18 cellular contexts compared by ENCODE assay signal in the genomic region with DNA sequence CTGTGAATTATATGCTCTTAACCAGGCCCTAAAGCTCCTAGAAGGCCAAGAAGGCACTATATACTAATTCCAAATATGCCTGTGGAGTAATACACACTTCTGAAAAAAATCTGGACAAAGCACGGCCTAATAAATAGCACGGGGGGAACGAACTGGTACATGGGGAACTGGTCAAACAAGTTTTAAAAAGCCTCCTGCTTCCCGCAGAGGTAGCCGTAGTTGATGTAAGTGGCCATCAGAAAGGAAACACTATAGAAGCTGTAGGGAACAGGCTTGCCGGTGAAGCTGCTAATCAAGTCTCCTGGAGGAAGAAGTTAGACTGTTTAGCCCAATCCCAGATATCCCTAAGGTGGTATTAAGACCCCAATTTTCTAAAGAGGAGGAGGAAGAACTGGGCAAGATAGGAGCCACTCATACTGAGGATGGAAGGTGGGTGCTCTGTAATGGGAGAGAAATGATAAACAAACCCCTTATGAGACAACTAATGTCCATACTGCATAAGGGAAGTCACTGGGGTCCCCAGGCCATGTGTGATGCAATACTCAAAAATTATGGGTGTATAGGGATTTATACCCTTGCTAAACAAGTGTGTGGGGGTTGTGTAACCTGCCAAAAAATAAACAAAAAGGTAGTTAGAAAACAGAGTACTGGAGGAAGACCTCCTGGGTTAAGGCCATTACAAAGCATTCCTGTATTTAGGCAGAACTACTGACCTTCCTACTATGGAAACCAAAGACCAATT. TPM values are rescaled to one million over a fixed set of nuclear protein-coding genes. Genes with fewer than 3 reads are reported as not detected.
DNase-seq lines count a peak whose midpoint lies in the region; TF ChIP-seq lines count a peak whose summit lies in the region.
"Had no signal": no experiment of that assay in that cellular context is flagged by ENCODE, and none has a peak within 500 bp of the region (broad histone marks: within the 10 kb centered on the region; RNA-seq: fewer than 3 reads in every experiment).

No MANE protein-coding gene starts in this region.

- H3K4me1 ChIP-seq in endodermal cell (ENCODE audit: control insufficient read depth, insufficient read depth, low read length) (peaks cover under 1% of the 10 kb centered on the region), BE2C (peaks cover 2% of the 10 kb centered on the region)
- H3K4me1 ChIP-seq: gastrocnemius medialis, SJSA1, uterus had no signal

- H3K4me3 ChIP-seq in endodermal cell (ENCODE audit: low read length) (no peak overlapping the region), BE2C (ENCODE audit: low read depth, low read length) (no peak overlapping the region)
- H3K4me3 ChIP-seq: gastrocnemius medialis, SJSA1, uterus had no signal

- TF ChIP-seq CTCF in endodermal cell (conservative IDR thresholded peaks at IDR 0.05) (no peak), progenitor cell of endocrine pancreas (IDR thresholded peaks at IDR 0.05; ENCODE audit: unreplicated experiment) (no peak), BE2C (IDR thresholded peaks at IDR 0.05; ENCODE audit: low read depth, low read length) (no peak)

- H3K27me3 Mint-ChIP-seq in endodermal cell (ENCODE audit: insufficient read depth): peaks cover 5% of the 10 kb centered on the region
- H3K27me3 Mint-ChIP-seq in progenitor cell of endocrine pancreas: peaks cover 2% of the 10 kb centered on the region

- DNase-seq in ELF-1 (ENCODE audit: low read depth, low spot score) (peak; percentile 57), NCI-H510A treated with DMSO at 0.1 percent for 48 hours (lab: John Stamatoyannopoulos, UW) (peak; percentile 98), endodermal cell (no peak), progenitor cell of endocrine pancreas (ENCODE audit: low spot score, unreplicated experiment) (no peak), anterior cingulate cortex (lab: John Stamatoyannopoulos, UW) (no peak), Ammon's horn (ENCODE audit: low spot score) (no peak), BE2C (no peak)
- DNase-seq: activated CD4-positive, alpha-beta T cell treated with anti-CD3 and anti-CD28 coated beads, Interleukin-2, amount 50 U/mL, for 4 hours; activated naive CD8-positive, alpha-beta T cell treated with anti-CD3 and anti-CD28 coated beads, Interleukin-2, amount 50 U/mL, for 24 hours; activated T-cell treated with anti-CD3 and anti-CD28 coated beads, Interleukin-2, amount 50 U/mL, for 48 hours; gastrocnemius medialis; NCI-H187 treated with DMSO at 0.1 percent for 48 hours; small intestine; stimulated activated naive B cell treated with anti-CD40 and anti-IgM and Interleukin-4, amounts not matched to agents 10 μg/mL and 1 μg/mL and 100 μg/mL, for 72 hours; T1000; uterus had no signal

- H3K9me3 ChIP-seq in endodermal cell (ENCODE audit: control insufficient read depth, low read length): no peaks in the 10 kb centered on the region
- no peaks in the 10 kb centered on the region for H3K9me3 ChIP-seq in BE2C
- H3K9me3 ChIP-seq: gastrocnemius medialis, SJSA1, uterus had no signal

- H3K9ac ChIP-seq in endodermal cell (ENCODE audit: extremely low read depth, low read length, poor library complexity, severe bottlenecking): no peak overlapping the region

- peak overlapping the region; percentile 36 for H3K27ac ChIP-seq in endodermal cell (ENCODE audit: low read depth, low read length)
- H3K27ac ChIP-seq: gastrocnemius medialis, SJSA1, uterus had no signal

- H3K27ac Mint-ChIP-seq in endodermal cell (no peak overlapping the region), progenitor cell of endocrine pancreas (peak overlapping the region; percentile 76)
- H3K27ac Mint-ChIP-seq: activated naive CD8-positive, alpha-beta T cell treated with anti-CD3 and anti-CD28 coated beads, Interleukin-2, amount 50 U/mL, for 24 hours; stimulated activated naive B cell treated with anti-CD40 and anti-IgM and Interleukin-4, amounts not matched to agents 10 μg/mL and 1 μg/mL and 100 μg/mL, for 72 hours had no signal

- H3K36me3 Mint-ChIP-seq in endodermal cell (ENCODE audit: low read depth): no peaks in the 10 kb centered on the region
- no peaks in the 10 kb centered on the region for H3K36me3 Mint-ChIP-seq in progenitor cell of endocrine pancreas (ENCODE audit: insufficient read depth)
- H3K36me3 Mint-ChIP-seq: stimulated activated naive B cell treated with anti-CD40 and anti-IgM and Interleukin-4, amounts not matched to agents 10 μg/mL and 1 μg/mL and 100 μg/mL, for 72 hours had no signal

- H3K27me3 ChIP-seq in endodermal cell (ENCODE audit: control insufficient read depth, insufficient read depth, low read length, poor library complexity, severe bottlenecking) (no peaks in the 10 kb centered on the region), BE2C (no peaks in the 10 kb centered on the region)
- H3K27me3 ChIP-seq: uterus had no signal

- no peaks in the 10 kb centered on the region for H3K9me3 Mint-ChIP-seq in endodermal cell
- H3K9me3 Mint-ChIP-seq in progenitor cell of endocrine pancreas (ENCODE audit: low read depth): no peaks in the 10 kb centered on the region
- H3K9me3 Mint-ChIP-seq: activated naive CD8-positive, alpha-beta T cell treated with anti-CD3 and anti-CD28 coated beads, Interleukin-2, amount 50 U/mL, for 24 hours; stimulated activated naive B cell treated with anti-CD40 and anti-IgM and Interleukin-4, amounts not matched to agents 10 μg/mL and 1 μg/mL and 100 μg/mL, for 72 hours had no signal

- H3K4me1 Mint-ChIP-seq in endodermal cell (peaks cover 9% of the 10 kb centered on the region), progenitor cell of endocrine pancreas (ENCODE audit: low read depth) (peaks cover 50% of the 10 kb centered on the region)

- no peak overlapping the region for H3K4me3 Mint-ChIP-seq in endodermal cell
- H3K4me3 Mint-ChIP-seq in progenitor cell of endocrine pancreas (ENCODE audit: low read depth): no peak overlapping the region
- H3K4me3 Mint-ChIP-seq: activated naive CD8-positive, alpha-beta T cell treated with anti-CD3 and anti-CD28 coated beads, Interleukin-2, amount 50 U/mL, for 24 hours; stimulated activated naive B cell treated with anti-CD40 and anti-IgM and Interleukin-4, amounts not matched to agents 10 μg/mL and 1 μg/mL and 100 μg/mL, for 72 hours had no signal

- H3K36me3 ChIP-seq in endodermal cell (ENCODE audit: control insufficient read depth, insufficient read depth, low read length) (no peaks in the 10 kb centered on the region), BE2C (no peaks in the 10 kb centered on the region)
- H3K36me3 ChIP-seq: gastrocnemius medialis, SJSA1, uterus had no signal

- WGBS in endodermal cell (ENCODE audit: insufficient coverage in 1 of 2, insufficient read length in 1 of 2), 2 experiments: 89 to 91% methylated on average over 6 of the region's 6 CpGs

RNA-seq across cellular contexts. Expression of a gene that starts 27.1 kb away (rescaled TPM):
- total RNA-seq in endodermal cell (10 to 100 TPM; 21.3 to 26.4 TPM), progenitor cell of endocrine pancreas (22.0 and 23.2 TPM in 2 replicates)
- 19.0 TPM for polyA plus RNA-seq in endodermal cell (2013, experiment 1 of 2)
- 18.9 TPM for polyA plus RNA-seq in endodermal cell (2013, experiment 2 of 2)
- polyA plus RNA-seq in BE2C (2012; ENCODE audit: insufficient read depth, insufficient read length, low read depth): 13.8 TPM

RNA-seq across cellular contexts. Expression of a gene that starts 30.8 kb away (rescaled TPM):
- total RNA-seq in endodermal cell (10 to 100 TPM; 34.1 to 44.8 TPM), progenitor cell of endocrine pancreas (68.5 and 68.8 TPM in 2 replicates)
- polyA plus RNA-seq in endodermal cell (2013, experiment 1 of 2): 26.7 TPM
- polyA plus RNA-seq in endodermal cell (2013, experiment 2 of 2): 25.0 TPM
- 27.6 TPM for polyA plus RNA-seq in BE2C (2012; ENCODE audit: insufficient read depth, insufficient read length, low read depth)

RNA-seq across cellular contexts. Expression of a gene that starts 58.8 kb away (rescaled TPM):
- total RNA-seq in endodermal cell: not detected
- 0.68 TPM for polyA plus RNA-seq in endodermal cell (2013, experiment 1 of 2)
- polyA plus RNA-seq in endodermal cell (2013, experiment 2 of 2): 0.46 TPM
- total RNA-seq in progenitor cell of endocrine pancreas: 0.60 and 0.73 TPM in 2 replicates
- 0.69 TPM for polyA plus RNA-seq in BE2C (2012; ENCODE audit: insufficient read depth, insufficient read length, low read depth)
- total RNA-seq: osteoblast had no signal

Comparison
In these comparisons a context has a peak if more than half of its experiments do, and no peak if none do; other contexts are left out.
1. DNase-seq: peak in ELF-1 (single experiment) and NCI-H510A treated with DMSO at 0.1 percent for 48 hours (single experiment); none in endodermal cell (single experiment), progenitor cell of endocrine pancreas (single experiment), anterior cingulate cortex (0 of 58), Ammon's horn (single experiment) and BE2C (single experiment).